ENCODE assay signal across 8 cellular contexts in the genomic region with DNA sequence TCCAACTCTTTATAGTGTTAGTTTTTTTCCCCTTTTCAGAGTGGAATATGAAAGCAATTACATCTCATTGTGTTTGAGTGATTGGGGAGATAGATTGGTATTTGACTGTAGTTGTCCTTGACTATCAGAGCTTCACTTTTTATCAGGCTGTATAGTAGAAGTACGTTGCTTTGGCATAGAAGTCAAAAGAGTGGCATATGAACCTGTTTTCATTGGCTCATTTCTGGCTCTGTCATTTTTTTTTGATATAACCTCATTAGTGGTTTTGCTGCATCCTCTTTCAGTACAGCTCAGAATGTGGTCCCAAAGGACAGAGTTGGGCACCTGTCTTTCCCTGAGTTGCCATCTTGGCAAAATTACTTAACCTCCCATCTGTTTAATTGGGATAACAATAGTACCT. TPM values are rescaled to one million over a fixed set of nuclear protein-coding genes. Genes with fewer than 3 reads are reported as not detected.
DNase-seq lines count a peak whose midpoint lies in the region; ATAC-seq and TF ChIP-seq lines count a peak whose summit lies in the region.

No MANE protein-coding gene starts in this region.

- H3K27ac Mint-ChIP-seq in Calu3 (ENCODE audit: unreplicated experiment): peak overlapping the region; percentile 99
- peak overlapping the region; percentile 96 for H3K27ac Mint-ChIP-seq in nephron progenitor cell

- DNase-seq in Calu3: no peak
- peak; percentile 89 for DNase-seq in Karpas-422
- DNase-seq in astrocyte of the spinal cord (ENCODE audit: low read depth, low spot score): no peak
- DNase-seq in nephron progenitor cell: no peak
- no peak for DNase-seq in stimulated activated CD4-positive, alpha-beta T cell treated with anti-CD3 and anti-CD28 coated beads, Interleukin-4, amount 100 ng/mL, for 24 hours
- no peak for DNase-seq in HPDE6-E6E7 (ENCODE audit: extremely low spot score)
- DNase-seq in activated CD8-positive, alpha-beta memory T cell treated with anti-CD3 and anti-CD28 coated beads for 24 hours: no peak

- peak overlapping the region; percentile 83 for H3K4me2 ChIP-seq in Karpas-422 (ENCODE audit: low read depth, low read length, poor library complexity, severe bottlenecking)

- peaks cover 30% of the 10 kb centered on the region for H3K36me3 Mint-ChIP-seq in Calu3 (ENCODE audit: insufficient read depth, unreplicated experiment)
- H3K36me3 Mint-ChIP-seq in nephron progenitor cell (ENCODE audit: low read depth): peaks cover 36% of the 10 kb centered on the region

- intact Hi-C loops in Calu3 (cut with micrococcal nuclease; ENCODE audit: unreplicated experiment): loop anchor here (2.0 to 5.0 kb wide), 3 partner anchors 46 to 334 kb away; no protein-coding TSS in a partner anchor

- no peak for TF ChIP-seq CTCF in Calu3 (IDR thresholded peaks at IDR 0.05; ENCODE audit: unreplicated experiment)
- TF ChIP-seq CTCF in astrocyte of the spinal cord (IDR thresholded peaks at IDR 0.05; ENCODE audit: low read depth, low read length): no peak
- TF ChIP-seq CTCF in nephron progenitor cell (IDR thresholded peaks at IDR 0.05): no peak

- no peaks in the 10 kb centered on the region for H3K27me3 ChIP-seq in Karpas-422 (ENCODE audit: low read length)

- no peaks in the 10 kb centered on the region for H4K20me1 ChIP-seq in Karpas-422 (ENCODE audit: insufficient read depth, low read depth, low read length)

- H3K27me3 Mint-ChIP-seq in Calu3 (ENCODE audit: unreplicated experiment) (no peaks in the 10 kb centered on the region), nephron progenitor cell (ENCODE audit: low read depth, poor library complexity) (no peaks in the 10 kb centered on the region)

- H2AFZ ChIP-seq in Karpas-422 (ENCODE audit: low read length): no peak overlapping the region

- peak; percentile 31 for ATAC-seq in GM19467 (IDR thresholded peaks at IDR 0.05; ENCODE audit: unreplicated experiment)

- BruUV-seq in Calu3 (replicated peaks; lab: Mats Ljungman, UMichigan): no TSS peak

- H3K4me1 Mint-ChIP-seq in Calu3 (ENCODE audit: low read depth, unreplicated experiment) (peaks cover 15% of the 10 kb centered on the region), nephron progenitor cell (peaks cover 20% of the 10 kb centered on the region)

- peaks cover 35% of the 10 kb centered on the region for H3K36me3 ChIP-seq in Karpas-422 (ENCODE audit: insufficient read depth, low read length)

- H3K4me1 ChIP-seq in Karpas-422 (ENCODE audit: low read length): peaks cover 23% of the 10 kb centered on the region

- H3K9me3 Mint-ChIP-seq in Calu3 (ENCODE audit: low read depth, unreplicated experiment) (no peaks in the 10 kb centered on the region), nephron progenitor cell (no peaks in the 10 kb centered on the region)

- H3K9me3 ChIP-seq in Karpas-422 (ENCODE audit: low read length): no peaks in the 10 kb centered on the region

- H3K4me3 Mint-ChIP-seq in Calu3 (ENCODE audit: low read depth, unreplicated experiment) (peak overlapping the region; percentile 99), nephron progenitor cell (peak overlapping the region; percentile 98)

- H3K4me3 ChIP-seq in Karpas-422 (ENCODE audit: low read length) (peak overlapping the region; percentile 85), astrocyte of the spinal cord (ENCODE audit: low read depth, low read length) (peak overlapping the region; percentile 98)

- CTCF ChIA-PET in Calu3 (lab: Charles Lee): no interaction called here

- in situ Hi-C loops in astrocyte of the spinal cord (cut with HindIII; ENCODE audit: low sequenced_read_pairs): no loop called here

- no peaks in the 10 kb centered on the region for H3K9me2 ChIP-seq in Karpas-422 (replicated peaks; ENCODE audit: insufficient read depth, low read length)

- H3K79me2 ChIP-seq in Karpas-422 (ENCODE audit: low read length): peaks cover 63% of the 10 kb centered on the region

- peak overlapping the region; percentile 91 for H3K9ac ChIP-seq in Karpas-422 (ENCODE audit: low read length)

- peak overlapping the region; percentile 86 for H3K27ac ChIP-seq in Karpas-422 (ENCODE audit: low read length)

RNA-seq across cellular contexts. Expression of a gene that starts 1.4 kb away (rescaled TPM):
- total RNA-seq in Calu3 (2022): 34.5 and 44.1 TPM in 2 replicates
- 86.0 and 89.8 TPM in 2 replicates for total RNA-seq in Karpas-422 (2014; rRNA removed; shearing (Covaris generic); ENCODE audit: low replicate concordance)

RNA-seq across cellular contexts. Expression of a gene that starts 22.3 kb away (rescaled TPM):
- total RNA-seq in Calu3 (2022): 0.15 TPM in 1 of 2 replicates, not detected in the other
- total RNA-seq in Karpas-422 (2014; rRNA removed; shearing (Covaris generic); ENCODE audit: low replicate concordance): not detected in 2 replicates
